Comparison of ENCODE assay signal across 8 cellular contexts in genomic region chr17:38349097-38349904, GRCh38. TPM values are rescaled to one million over a fixed set of nuclear protein-coding genes. Genes with fewer than 3 reads are reported as not detected.
A peak's percentile ranks its signal among the peaks of the same experiment; 100 is the strongest.
DNase-seq lines count a peak whose midpoint lies in the region; ATAC-seq and TF ChIP-seq lines count a peak whose summit lies in the region.

No MANE protein-coding gene starts in this region.

- peaks cover 14 to 32% (median 26%) of the 10 kb centered on the region in 7 donors for H3K4me1 Mint-ChIP-seq in naive thymus-derived CD4-positive, alpha-beta T cell

- H2AFZ ChIP-seq in OCI-LY1 (ENCODE audit: low read length) = no peak overlapping the region

- no peaks in the 10 kb centered on the region for H3K9me2 ChIP-seq in OCI-LY1 (ENCODE audit: low read depth, low read length)

- no peak overlapping the region for H3K4me3 ChIP-seq in OCI-LY1 (ENCODE audit: low read depth, low read length, poor library complexity, severe bottlenecking)
- H3K4me3 ChIP-seq in naive thymus-derived CD4-positive, alpha-beta T cell (ENCODE audit: low read length) = no peak overlapping the region

- TF ChIP-seq POLR2A in erythroblast (IDR thresholded peaks at IDR 0.05; ENCODE audit: low read length) = no peak

- H4K20me1 ChIP-seq in OCI-LY1 (ENCODE audit: insufficient read depth, low read length) = no peaks in the 10 kb centered on the region

- POLR2A ChIA-PET in naive thymus-derived CD4-positive, alpha-beta T cell (lab: Charles Lee) = interaction anchor here (1.1 kb wide), 1 partner anchor 65 kb away, joined by 4 read pairs; no protein-coding TSS in a partner anchor

- CTCF ChIA-PET in naive thymus-derived CD4-positive, alpha-beta T cell (lab: Charles Lee) = interaction anchor here (0.6 to 3.4 kb wide), 18 partner anchors 11 to 210 kb away, joined by 3 to 81 read pairs (median 4); no protein-coding TSS in a partner anchor

- H3K36me3 ChIP-seq in OCI-LY1 (ENCODE audit: insufficient read depth, low read length) = no peaks in the 10 kb centered on the region
- H3K36me3 ChIP-seq in naive thymus-derived CD4-positive, alpha-beta T cell (ENCODE audit: control insufficient read depth in 2 of 3, insufficient read depth in 3 of 3, low read length in 3 of 3) = no peaks in the 10 kb centered on the region

- H3K4me2 ChIP-seq in OCI-LY1 (ENCODE audit: low read length) = no peak overlapping the region

- DNase-seq in Caki2 (ENCODE audit: low read depth) = peak; percentile 74
- peak; percentile 77 for DNase-seq in KG1 (lab: John Stamatoyannopoulos, UW)
- peak; percentile 85 for DNase-seq in activated CD8-positive, alpha-beta memory T cell treated with anti-CD3 and anti-CD28 coated beads, Interleukin-2, amount 50 U/mL, for 4 hours
- peak; percentile 86 to 93 for DNase-seq in erythroblast (lab: John Stamatoyannopoulos, UW)
- DNase-seq in naive thymus-derived CD4-positive, alpha-beta T cell = peak; percentile 59 to 85 (median 79)
- peak; percentile 48 to 71 for DNase-seq in stimulated activated CD8-positive, alpha-beta memory T cell treated with anti-CD3 and anti-CD28 coated beads, Interleukin-7, amount 100 ng/mL, for 48 hours (ENCODE audit: extremely low read depth in 1 of 2, low read depth in 1 of 2)

- H3K4me3 Mint-ChIP-seq in naive thymus-derived CD4-positive, alpha-beta T cell = peak overlapping the region in 5 of 10 donors; percentile 8 to 96 (median 38)

- no peak overlapping the region for H3K9ac ChIP-seq in OCI-LY1 (ENCODE audit: low read length)

- H3K27me3 Mint-ChIP-seq in naive thymus-derived CD4-positive, alpha-beta T cell = peaks cover 0 to 2% (median 0%) of the 10 kb centered on the region in 5 donors

- H3K9me3 ChIP-seq in OCI-LY1 (ENCODE audit: low read length) = no peaks in the 10 kb centered on the region
- no peaks in the 10 kb centered on the region for H3K9me3 ChIP-seq in naive thymus-derived CD4-positive, alpha-beta T cell (ENCODE audit: control insufficient read depth in 2 of 3, low read length in 3 of 3)

- H3K36me3 Mint-ChIP-seq in naive thymus-derived CD4-positive, alpha-beta T cell = peaks cover 0 to 2% (median 0%) of the 10 kb centered on the region in 5 donors

- H3F3A ChIP-seq in OCI-LY1 (ENCODE audit: insufficient read depth, low read length) = no peaks in the 10 kb centered on the region

- no peaks in the 10 kb centered on the region for H3K9me3 Mint-ChIP-seq in naive thymus-derived CD4-positive, alpha-beta T cell

- H3K4me1 ChIP-seq in OCI-LY1 (ENCODE audit: insufficient read depth, low read length, severe bottlenecking) = peaks cover 35% of the 10 kb centered on the region
- peaks cover 9 to 15% of the 10 kb centered on the region in 2 donors for H3K4me1 ChIP-seq in naive thymus-derived CD4-positive, alpha-beta T cell (ENCODE audit: control insufficient read depth in 2 of 2, insufficient read depth in 2 of 2, low read length in 2 of 2)

- TF ChIP-seq CTCF in OCI-LY1 (IDR thresholded peaks at IDR 0.05; ENCODE audit: low read length) = peak; percentile 86

- ATAC-seq in naive thymus-derived CD4-positive, alpha-beta T cell = peak; percentile 72
- no peak for ATAC-seq in GM21825 (IDR thresholded peaks at IDR 0.05; ENCODE audit: unreplicated experiment)

- H3K27me3 ChIP-seq in OCI-LY1 (ENCODE audit: insufficient read depth, low read length) = no peaks in the 10 kb centered on the region; the same call in 1 of the 2 replicates
- no peaks in the 10 kb centered on the region for H3K27me3 ChIP-seq in naive thymus-derived CD4-positive, alpha-beta T cell (ENCODE audit: control insufficient read depth in 2 of 2, insufficient read depth in 2 of 2, low read length in 2 of 2)

- H3K79me2 ChIP-seq in OCI-LY1 (ENCODE audit: insufficient read depth, low read length) = no peaks in the 10 kb centered on the region

- peak overlapping the region in 5 of 9 donors; percentile 2 to 65 (median 14) for H3K27ac Mint-ChIP-seq in naive thymus-derived CD4-positive, alpha-beta T cell

- no peak overlapping the region for H3K27ac ChIP-seq in OCI-LY1 (ENCODE audit: low read depth, low read length, poor library complexity, severe bottlenecking)
- H3K27ac ChIP-seq in naive thymus-derived CD4-positive, alpha-beta T cell (ENCODE audit: low read depth, low read length) = no peak overlapping the region

- intact Hi-C loops in naive thymus-derived CD4-positive, alpha-beta T cell (cut with micrococcal nuclease) = loop anchor here (1.0 kb wide), 3 partner anchors 9 to 136 kb away; no protein-coding TSS in a partner anchor

- in situ Hi-C loops in Caki2 (cut with HindIII; ENCODE audit: low pct_unique_long_range_greater_than_20kb, low sequenced_read_pairs) = no loop called here

RNA-seq across cellular contexts. Expression of gene SOCS7, which starts 2.3 kb away (rescaled TPM):
- total RNA-seq in Caki2 (2014; rRNA removed; shearing (Covaris generic); ENCODE audit: low replicate concordance) = 14.4 and 22.5 TPM in 2 replicates
- total RNA-seq in naive thymus-derived CD4-positive, alpha-beta T cell = 10 to 100 TPM; 17.0 to 23.3 (median 21.5) TPM
- polyA plus RNA-seq in naive thymus-derived CD4-positive, alpha-beta T cell = under 1 TPM; 0.57 to 0.81 TPM

RNA-seq across cellular contexts. Expression of gene GPR179, which starts 5.5 kb away (rescaled TPM):
- 0.07 TPM in 1 of 2 replicates, not detected in the other for total RNA-seq in Caki2 (2014; rRNA removed; shearing (Covaris generic); ENCODE audit: low replicate concordance)
- total RNA-seq in naive thymus-derived CD4-positive, alpha-beta T cell = under 1 TPM in 3 of 5 experiments, not detected in 2; 0.11 to 0.35 (median 0.17) TPM
- not detected for polyA plus RNA-seq in naive thymus-derived CD4-positive, alpha-beta T cell

RNA-seq across cellular contexts. Expression of gene MRPL45, which starts 52.3 kb away (rescaled TPM):
- 61.5 and 90.7 TPM in 2 replicates for total RNA-seq in Caki2 (2014; rRNA removed; shearing (Covaris generic); ENCODE audit: low replicate concordance)
- 10 to 100 TPM; 15.7 to 28.6 (median 22.7) TPM for total RNA-seq in naive thymus-derived CD4-positive, alpha-beta T cell
- polyA plus RNA-seq in naive thymus-derived CD4-positive, alpha-beta T cell = 10 to 100 TPM; 31.2 to 41.6 TPM
